Comparison of ENCODE assay signal across 8 cellular contexts in the genomic region with DNA sequence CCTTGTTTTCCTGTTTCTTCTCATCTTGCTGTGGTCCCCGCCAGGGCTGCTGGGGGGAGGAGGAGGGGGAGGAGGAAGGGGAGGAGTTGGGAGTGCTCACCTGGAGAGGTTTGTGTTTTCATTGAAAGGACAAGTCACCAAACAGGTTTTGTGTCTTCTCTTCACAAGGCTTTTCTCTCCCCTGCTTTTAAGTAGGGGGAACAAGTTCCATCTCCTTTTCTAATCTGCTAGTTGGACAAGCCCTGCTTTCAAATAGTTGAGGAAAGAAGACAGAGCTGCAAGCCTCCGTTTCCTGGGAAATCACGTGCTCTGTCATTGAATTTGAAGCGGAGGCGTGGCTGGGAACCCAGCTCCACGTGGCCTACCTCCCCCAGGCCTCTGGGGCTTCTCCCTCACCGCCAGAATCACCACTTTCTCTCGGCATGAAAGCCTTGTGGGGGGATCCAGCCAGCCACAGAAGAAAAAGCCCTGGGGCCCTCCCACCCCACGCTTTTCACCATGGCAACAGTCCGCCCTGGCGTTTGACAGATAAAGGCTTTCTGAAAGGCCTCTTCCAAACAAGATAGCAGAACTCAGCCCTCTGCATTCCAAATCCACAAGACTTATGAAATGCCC. TPM values are rescaled to one million over a fixed set of nuclear protein-coding genes. Genes with fewer than 3 reads are reported as not detected.
DNase-seq lines count a peak whose midpoint lies in the region; ATAC-seq, FAIRE-seq and TF ChIP-seq lines count a peak whose summit lies in the region.

No MANE protein-coding gene starts in this region.

- H3K4me3 Mint-ChIP-seq in stimulated activated naive B cell treated with anti-CD40 and anti-IgM and Interleukin-4, amounts not matched to agents 10 μg/mL and 1 μg/mL and 100 μg/mL, for 72 hours, result peak overlapping the region; percentile 29 to 69
- H3K4me3 Mint-ChIP-seq in activated T-helper 1 cell treated with anti-CD3 and anti-CD28 coated beads, Interleukin-12 subunit alpha, Interleukin-12 subunit beta, Interleukin-2, Interleukin-4 antibody, amounts not matched to agents 30 ng/mL and 10 ng/mL and 1 ng/mL, durations not matched to agents 14 hours and 24 hours and 36 hours, result no peak overlapping the region

- H3K36me3 Mint-ChIP-seq in stimulated activated naive B cell treated with anti-CD40 and anti-IgM and Interleukin-4, amounts not matched to agents 10 μg/mL and 1 μg/mL and 100 μg/mL, for 72 hours, result no peaks in the 10 kb centered on the region
- no peaks in the 10 kb centered on the region for H3K36me3 Mint-ChIP-seq in activated T-helper 1 cell treated with anti-CD3 and anti-CD28 coated beads, Interleukin-12 subunit alpha, Interleukin-12 subunit beta, Interleukin-2, Interleukin-4 antibody, amounts not matched to agents 30 ng/mL and 10 ng/mL and 1 ng/mL, durations not matched to agents 14 hours and 24 hours and 36 hours (ENCODE audit: low read depth)

- H3K27me3 Mint-ChIP-seq in stimulated activated naive B cell treated with anti-CD40 and anti-IgM and Interleukin-4, amounts not matched to agents 10 μg/mL and 1 μg/mL and 100 μg/mL, for 72 hours, result peaks cover 6 to 15% of the 10 kb centered on the region in 2 donors
- peaks cover 26% of the 10 kb centered on the region for H3K27me3 Mint-ChIP-seq in activated T-helper 1 cell treated with anti-CD3 and anti-CD28 coated beads, Interleukin-12 subunit alpha, Interleukin-12 subunit beta, Interleukin-2, Interleukin-4 antibody, amounts not matched to agents 30 ng/mL and 10 ng/mL and 1 ng/mL, durations not matched to agents 14 hours and 24 hours and 36 hours (ENCODE audit: insufficient read depth)

- intact Hi-C loops in activated T-helper 1 cell treated with anti-CD3 and anti-CD28 coated beads, Interleukin-12 subunit alpha, Interleukin-12 subunit beta, Interleukin-2, Interleukin-4 antibody, amounts not matched to agents 30 ng/mL and 10 ng/mL and 1 ng/mL, durations not matched to agents 14 hours and 24 hours and 36 hours (cut with micrococcal nuclease), result no loop called here

- H3K9me3 Mint-ChIP-seq in stimulated activated naive B cell treated with anti-CD40 and anti-IgM and Interleukin-4, amounts not matched to agents 10 μg/mL and 1 μg/mL and 100 μg/mL, for 72 hours, result no peaks in the 10 kb centered on the region
- no peaks in the 10 kb centered on the region for H3K9me3 Mint-ChIP-seq in activated T-helper 1 cell treated with anti-CD3 and anti-CD28 coated beads, Interleukin-12 subunit alpha, Interleukin-12 subunit beta, Interleukin-2, Interleukin-4 antibody, amounts not matched to agents 30 ng/mL and 10 ng/mL and 1 ng/mL, durations not matched to agents 14 hours and 24 hours and 36 hours

- ATAC-seq in stimulated activated naive B cell treated with anti-CD40 and anti-IgM and Interleukin-4, amounts not matched to agents 10 μg/mL and 1 μg/mL and 100 μg/mL, for 72 hours (replicated peaks), result peak; percentile 88 to 91

- H3K36me3 ChIP-seq in mesodermal cell (ENCODE audit: control insufficient read depth, insufficient read depth, low read length), result peaks cover 5% of the 10 kb centered on the region

- peak; percentile 6 for DNase-seq in NCI-H1436 (lab: John Stamatoyannopoulos, UW)
- DNase-seq in NCI-H1436 treated with DMSO at 0.1 percent for 48 hours (lab: John Stamatoyannopoulos, UW), result no peak
- peak; percentile 74 for DNase-seq in SW480 (ENCODE audit: low spot score)
- peak; percentile 32 for DNase-seq in dermis blood vessel endothelial cell
- DNase-seq in stimulated activated naive B cell treated with anti-CD40 and anti-IgM and Interleukin-4, amounts not matched to agents 10 μg/mL and 1 μg/mL and 100 μg/mL, for 72 hours, result peak; percentile 59
- DNase-seq in activated T-helper 1 cell treated with anti-CD3 and anti-CD28 coated beads, Interleukin-12 subunit alpha, Interleukin-12 subunit beta, Interleukin-2, Interleukin-4 antibody, amounts not matched to agents 30 ng/mL and 10 ng/mL and 1 ng/mL, durations not matched to agents 14 hours and 24 hours and 36 hours (ENCODE audit: low spot score), result no peak
- DNase-seq in D721Med (ENCODE audit: insufficient read length, low spot score), result no peak

- WGBS in mesodermal cell (ENCODE audit: insufficient coverage in 2 of 2), 2 experiments, result 3% methylated on average over 7 to 10 of the region's 11 CpGs

- H3K4me1 Mint-ChIP-seq in stimulated activated naive B cell treated with anti-CD40 and anti-IgM and Interleukin-4, amounts not matched to agents 10 μg/mL and 1 μg/mL and 100 μg/mL, for 72 hours, result peaks cover 12 to 26% of the 10 kb centered on the region in 2 donors
- peaks cover 18% of the 10 kb centered on the region for H3K4me1 Mint-ChIP-seq in activated T-helper 1 cell treated with anti-CD3 and anti-CD28 coated beads, Interleukin-12 subunit alpha, Interleukin-12 subunit beta, Interleukin-2, Interleukin-4 antibody, amounts not matched to agents 30 ng/mL and 10 ng/mL and 1 ng/mL, durations not matched to agents 14 hours and 24 hours and 36 hours (ENCODE audit: low read depth)

- H3K9me3 ChIP-seq in mesodermal cell (ENCODE audit: control insufficient read depth, low read length), result no peaks in the 10 kb centered on the region

- H3K27ac Mint-ChIP-seq in stimulated activated naive B cell treated with anti-CD40 and anti-IgM and Interleukin-4, amounts not matched to agents 10 μg/mL and 1 μg/mL and 100 μg/mL, for 72 hours, result no peak overlapping the region
- no peak overlapping the region for H3K27ac Mint-ChIP-seq in activated T-helper 1 cell treated with anti-CD3 and anti-CD28 coated beads, Interleukin-12 subunit alpha, Interleukin-12 subunit beta, Interleukin-2, Interleukin-4 antibody, amounts not matched to agents 30 ng/mL and 10 ng/mL and 1 ng/mL, durations not matched to agents 14 hours and 24 hours and 36 hours

- H3K4me1 ChIP-seq in mesodermal cell (ENCODE audit: control insufficient read depth, insufficient read depth, low read length, poor library complexity, severe bottlenecking), result peaks cover 20% of the 10 kb centered on the region

- H3K27ac ChIP-seq in mesodermal cell (ENCODE audit: low read depth, low read length, severe bottlenecking), result peak overlapping the region; percentile 94

- no peak for TF ChIP-seq CTCF in D721Med (IDR thresholded peaks at IDR 0.05; ENCODE audit: insufficient read depth, missing control alignments)

- H3K4me3 ChIP-seq in mesodermal cell (ENCODE audit: extremely low read depth, insufficient read depth, low read length, poor library complexity, severe bottlenecking), result no peak overlapping the region

- no peak for FAIRE-seq in D721Med (lab: Jason Lieb, UNC)

RNA-seq across cellular contexts. Expression of a gene that starts 51.5 kb away (rescaled TPM):
- total RNA-seq in dermis blood vessel endothelial cell, result 7.5 and 11.2 TPM in 2 replicates
- 3.1 TPM for polyA plus RNA-seq in mesodermal cell (2013, experiment 1 of 2)
- polyA plus RNA-seq in mesodermal cell (2013, experiment 2 of 2), result 4.4 TPM
- total RNA-seq in activated T-helper 1 cell treated with anti-CD3 and anti-CD28 coated beads, Interleukin-12 subunit alpha, Interleukin-12 subunit beta, Interleukin-2, Interleukin-4 antibody, amounts not matched to agents 30 ng/mL and 10 ng/mL and 1 ng/mL, durations not matched to agents 14 hours and 24 hours and 36 hours, result 0.29 and 0.39 TPM in 2 replicates

Comparison
In these comparisons a context has a peak if more than half of its experiments do, and no peak if none do; other contexts are left out.
1. DNase-seq: peak in NCI-H1436 (single experiment), SW480 (single experiment), dermis blood vessel endothelial cell (single experiment) and stimulated activated naive B cell treated with anti-CD40 and anti-IgM and Interleukin-4, amounts not matched to agents 10 μg/mL and 1 μg/mL and 100 μg/mL, for 72 hours (single experiment); none in NCI-H1436 treated with DMSO at 0.1 percent for 48 hours (single experiment), activated T-helper 1 cell treated with anti-CD3 and anti-CD28 coated beads, Interleukin-12 subunit alpha, Interleukin-12 subunit beta, Interleukin-2, Interleukin-4 antibody, amounts not matched to agents 30 ng/mL and 10 ng/mL and 1 ng/mL, durations not matched to agents 14 hours and 24 hours and 36 hours (single experiment) and D721Med (single experiment).